In the genomic region with DNA sequence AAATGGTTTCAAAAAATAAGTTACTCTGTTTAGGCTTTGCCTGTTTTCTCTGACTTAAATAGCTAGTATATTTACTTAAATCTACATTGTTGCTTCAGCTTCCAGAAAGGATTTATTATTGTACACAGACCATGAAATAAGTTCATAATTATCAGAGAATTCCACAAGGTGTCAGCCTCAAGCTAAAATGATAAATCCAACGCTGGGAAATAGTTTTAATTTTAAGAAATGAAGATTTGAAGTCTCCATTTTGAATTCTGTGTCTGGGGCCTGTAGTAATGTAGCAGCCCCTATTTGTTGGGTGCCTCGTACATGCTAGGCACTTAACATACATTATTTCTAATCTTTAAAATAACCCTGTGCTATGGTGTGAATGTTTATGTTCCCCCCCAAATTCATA, we compare ENCODE assay signal across 11 cellular contexts.
A peak's percentile ranks its signal among the peaks of the same experiment; 100 is the strongest.
DNase-seq lines count a peak whose midpoint lies in the region; FAIRE-seq and TF ChIP-seq lines count a peak whose summit lies in the region.
"Had no signal": no experiment of that assay in that cellular context is flagged by ENCODE, and none has a peak within 500 bp of the region (broad histone marks: within the 10 kb centered on the region; RNA-seq: fewer than 3 reads in every experiment).

No MANE protein-coding gene starts in this region.

- H3K36me3 Mint-ChIP-seq in astrocyte (ENCODE audit: low read depth, unreplicated experiment), result no peaks in the 10 kb centered on the region

- H3K9me3 Mint-ChIP-seq in astrocyte (ENCODE audit: unreplicated experiment), result no peaks in the 10 kb centered on the region

- peak; percentile 69 for DNase-seq in NCI-H146 (lab: John Stamatoyannopoulos, UW)
- no peak for DNase-seq in NCI-H146 treated with DMSO at 0.1 percent for 48 hours (lab: John Stamatoyannopoulos, UW; ENCODE audit: unreplicated experiment)
- DNase-seq in NCI-H1694 (lab: John Stamatoyannopoulos, UW), result peak; percentile 51
- no peak for DNase-seq in astrocyte (ENCODE audit: low read depth)
- peak; percentile 45 for DNase-seq in myocyte (ENCODE audit: low read depth)
- no peak for DNase-seq in DMS153 treated with DMSO at 0.1 percent for 48 hours (lab: John Stamatoyannopoulos, UW; ENCODE audit: unreplicated experiment)
- no peak for DNase-seq in COLO668 (lab: John Stamatoyannopoulos, UW; ENCODE audit: unreplicated experiment)
- DNase-seq in stimulated activated CD4-positive, alpha-beta T cell treated with anti-CD3 and anti-CD28 coated beads, Interleukin-12 subunit alpha, Interleukin-12 subunit beta, amount 100 ng/mL, for 4 hours, result no peak
- DNase-seq: activated T-cell treated with anti-CD3 and anti-CD28 coated beads, Interleukin-2, amount 50 U/mL, for 1 hour; NCI-H1417 treated with DMSO at 0.1 percent for 48 hours; tibial artery had no signal

- no peak overlapping the region for H3K9ac ChIP-seq in astrocyte (ENCODE audit: low read length)

- no peaks in the 10 kb centered on the region for H3K9me3 ChIP-seq in astrocyte (ENCODE audit: insufficient read depth, low read depth, low read length)
- H3K9me3 ChIP-seq: tibial artery had no signal

- H2AFZ ChIP-seq in astrocyte (ENCODE audit: low read depth, low read length), result no peak overlapping the region

- H3K27me3 ChIP-seq in astrocyte (ENCODE audit: insufficient read depth, low read length), result no peaks in the 10 kb centered on the region
- H3K27me3 ChIP-seq: tibial artery had no signal

- peak; percentile 15 for TF ChIP-seq CTCF in astrocyte (IDR thresholded peaks at IDR 0.05; ENCODE audit: insufficient read depth, low read depth, low read length)

- no peak for FAIRE-seq in astrocyte (lab: Jason Lieb, UNC)

- H3K4me3 Mint-ChIP-seq in astrocyte (ENCODE audit: unreplicated experiment), result no peak overlapping the region

- no peak overlapping the region for H3K27ac ChIP-seq in astrocyte (ENCODE audit: low read depth, low read length)
- H3K27ac ChIP-seq: tibial artery had no signal

- no peaks in the 10 kb centered on the region for H3K27me3 Mint-ChIP-seq in astrocyte (ENCODE audit: low read depth, unreplicated experiment)

- H3K4me1 ChIP-seq in astrocyte (ENCODE audit: insufficient read depth, low read length), result no peaks in the 10 kb centered on the region
- H3K4me1 ChIP-seq: tibial artery had no signal

- H3K4me3 ChIP-seq in astrocyte (ENCODE audit: insufficient read depth, low read depth, low read length), result no peak overlapping the region
- H3K4me3 ChIP-seq: tibial artery had no signal

- no peaks in the 10 kb centered on the region for H3K36me3 ChIP-seq in astrocyte (ENCODE audit: insufficient read depth, low read length)
- H3K36me3 ChIP-seq: tibial artery had no signal

- no peak overlapping the region for H3K27ac Mint-ChIP-seq in astrocyte (ENCODE audit: unreplicated experiment)

- no peaks in the 10 kb centered on the region for H4K20me1 ChIP-seq in astrocyte (ENCODE audit: insufficient read depth, low read length)

- no peaks in the 10 kb centered on the region for H3K79me2 ChIP-seq in astrocyte (ENCODE audit: insufficient read depth, low read length)

- H3K4me1 Mint-ChIP-seq in astrocyte (ENCODE audit: low read depth, unreplicated experiment), result peaks cover 8% of the 10 kb centered on the region

- H3K4me2 ChIP-seq in astrocyte (ENCODE audit: low read length), result no peak overlapping the region

Comparison
In these comparisons a context has a peak if more than half of its experiments do, and no peak if none do; other contexts are left out.
1. DNase-seq: peak in NCI-H146 (single experiment), NCI-H1694 (single experiment) and myocyte (single experiment); none in NCI-H146 treated with DMSO at 0.1 percent for 48 hours (single experiment), astrocyte (single experiment), DMS153 treated with DMSO at 0.1 percent for 48 hours (single experiment), COLO668 (single experiment) and stimulated activated CD4-positive, alpha-beta T cell treated with anti-CD3 and anti-CD28 coated beads, Interleukin-12 subunit alpha, Interleukin-12 subunit beta, amount 100 ng/mL, for 4 hours (single experiment).